Comparison of ENCODE assay signal across 18 cellular contexts in the genomic region with DNA sequence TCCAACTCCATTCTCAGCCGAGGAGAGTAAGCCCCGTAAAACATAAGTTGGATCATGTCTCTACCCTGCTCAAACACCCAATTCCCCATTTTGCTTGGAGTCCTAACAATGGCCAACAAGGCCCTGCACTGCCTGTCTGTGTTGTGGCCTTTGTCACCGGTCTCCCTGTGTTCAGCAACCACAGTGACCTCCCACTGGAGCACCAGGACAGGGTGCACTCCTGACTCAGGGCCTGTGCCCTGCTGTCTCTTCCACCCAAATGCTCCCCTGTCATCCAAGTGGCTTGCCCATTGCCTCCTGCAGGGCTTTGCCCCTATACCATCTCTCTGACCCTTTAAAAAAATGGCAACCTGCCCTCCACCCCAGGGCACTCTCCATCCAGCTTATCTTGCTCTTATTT. TPM values are rescaled to one million over a fixed set of nuclear protein-coding genes. Genes with fewer than 3 reads are reported as not detected.
DNase-seq lines count a peak whose midpoint lies in the region; ATAC-seq and TF ChIP-seq lines count a peak whose summit lies in the region.
"Had no signal": no experiment of that assay in that cellular context is flagged by ENCODE, and none has a peak within 500 bp of the region (broad histone marks: within the 10 kb centered on the region; RNA-seq: fewer than 3 reads in every experiment).

No MANE protein-coding gene starts in this region.

- CTCF ChIA-PET in RWPE1 (lab: Yijun Ruan, JAX), result interaction anchor here (0.6 to 2.2 kb wide), 8 partner anchors 10 to 513 kb away, joined by 3 to 25 read pairs (median 5); no protein-coding TSS in a partner anchor

- ATAC-seq in HG02623 (IDR thresholded peaks at IDR 0.05; ENCODE audit: unreplicated experiment) (no peak), HG02938 (IDR thresholded peaks at IDR 0.05; ENCODE audit: unreplicated experiment) (no peak), HG02759 (IDR thresholded peaks at IDR 0.05; ENCODE audit: unreplicated experiment) (no peak)
- ATAC-seq: stimulated activated memory B cell treated with anti-CD40 and anti-IgM and Interleukin-4, amounts not matched to agents 10 μg/mL and 1 μg/mL and 100 μg/mL, for 72 hours had no signal

- peak overlapping the region; percentile 76 for H2AFZ ChIP-seq in osteoblast (ENCODE audit: low read length)

- H3K4me2 ChIP-seq in osteoblast (ENCODE audit: insufficient read depth, low read length), result peak overlapping the region; percentile 43

- H4K20me1 ChIP-seq in osteoblast (ENCODE audit: insufficient read depth, low read length), result no peaks in the 10 kb centered on the region

- H3K4me3 Mint-ChIP-seq in chondrocyte (ENCODE audit: unreplicated experiment), result no peak overlapping the region
- H3K4me3 Mint-ChIP-seq: CD8-positive, alpha-beta memory T cell; H9; stimulated activated memory B cell treated with anti-CD40 and anti-IgM and Interleukin-4, amounts not matched to agents 10 μg/mL and 1 μg/mL and 100 μg/mL, for 72 hours had no signal

- H3K27ac Mint-ChIP-seq in chondrocyte (ENCODE audit: unreplicated experiment), result peak overlapping the region; percentile 81
- H3K27ac Mint-ChIP-seq: CD8-positive, alpha-beta memory T cell; H9; stimulated activated memory B cell treated with anti-CD40 and anti-IgM and Interleukin-4, amounts not matched to agents 10 μg/mL and 1 μg/mL and 100 μg/mL, for 72 hours had no signal

- H3K4me3 ChIP-seq in osteoblast (ENCODE audit: insufficient read depth, low read length), result no peak overlapping the region
- H3K4me3 ChIP-seq in tibial artery, result no peak overlapping the region

- TF ChIP-seq CTCF in RWPE1 (conservative IDR thresholded peaks at IDR 0.05; ENCODE audit: low read depth) (no peak), chondrocyte (IDR thresholded peaks at IDR 0.05) (no peak), osteoblast (IDR thresholded peaks at IDR 0.05; ENCODE audit: extremely low read depth, low read depth, low read length) (no peak), tibial artery (IDR thresholded peaks at IDR 0.05) (no peak)

- H3K36me3 Mint-ChIP-seq in chondrocyte (ENCODE audit: low read depth), result peaks cover 2% of the 10 kb centered on the region
- H3K36me3 Mint-ChIP-seq: CD8-positive, alpha-beta memory T cell; stimulated activated memory B cell treated with anti-CD40 and anti-IgM and Interleukin-4, amounts not matched to agents 10 μg/mL and 1 μg/mL and 100 μg/mL, for 72 hours had no signal

- POLR2A ChIA-PET in RWPE1 (lab: Yijun Ruan, JAX; ENCODE audit: low non-redundant PET), result no interaction called here

- H3K27ac ChIP-seq in RWPE1, result peak overlapping the region; percentile 45
- H3K27ac ChIP-seq in osteoblast (ENCODE audit: low read depth, low read length), result no peak overlapping the region
- peak overlapping the region; percentile 64 to 67 for H3K27ac ChIP-seq in tibial artery

- H3K27me3 ChIP-seq in osteoblast (ENCODE audit: insufficient read depth, low read length), result peaks cover 20% of the 10 kb centered on the region
- no peaks in the 10 kb centered on the region for H3K27me3 ChIP-seq in tibial artery

- H3K9me3 Mint-ChIP-seq in chondrocyte (ENCODE audit: low read depth), result peaks cover 9% of the 10 kb centered on the region
- H3K9me3 Mint-ChIP-seq: H9 had no signal

- H3K9me3 ChIP-seq in osteoblast (ENCODE audit: low read depth, low read length) (no peaks in the 10 kb centered on the region), tibial artery (no peaks in the 10 kb centered on the region)

- H3K4me1 ChIP-seq in osteoblast (ENCODE audit: insufficient read depth, low read length) (peaks cover 9% of the 10 kb centered on the region), tibial artery (peaks cover 0 to 19% (median 11%) of the 10 kb centered on the region in 4 donors)

- peaks cover 24% of the 10 kb centered on the region for H3K4me1 Mint-ChIP-seq in chondrocyte (ENCODE audit: low read depth)
- H3K4me1 Mint-ChIP-seq: CD8-positive, alpha-beta memory T cell; stimulated activated memory B cell treated with anti-CD40 and anti-IgM and Interleukin-4, amounts not matched to agents 10 μg/mL and 1 μg/mL and 100 μg/mL, for 72 hours had no signal

- DNase-seq in RWPE1 (ENCODE audit: low spot score), result no peak
- no peak for DNase-seq in chondrocyte (ENCODE audit: low spot score)
- peak; percentile 29 for DNase-seq in osteoblast (ENCODE audit: insufficient read length, low spot score, missing footprints)
- DNase-seq in tibial artery, result peak in 1 of 2 donors; percentile 61
- DNase-seq: activated CD4-positive, alpha-beta T cell treated with anti-CD3 and anti-CD28 coated beads, Interleukin-2, amount 50 U/mL, for 1 hour; CD8-positive, alpha-beta memory T cell; DMS53; H9; NCI-H526 treated with DMSO at 0.1 percent for 48 hours; retina; SW 1271 had no signal

- H3K27me3 Mint-ChIP-seq in chondrocyte (ENCODE audit: low read depth), result peaks cover 20% of the 10 kb centered on the region

- intact Hi-C loops in tibial artery (cut with DNase I; ENCODE audit: low total_unique reads), result loop anchor here (2.0 to 10.0 kb wide), 2 partner anchors 507 to 603 kb away; no protein-coding TSS in a partner anchor

- H3K79me2 ChIP-seq in osteoblast (ENCODE audit: insufficient read depth, low read length), result no peaks in the 10 kb centered on the region

- H3K36me3 ChIP-seq in osteoblast (ENCODE audit: insufficient read depth, low read length), result no peaks in the 10 kb centered on the region
- no peaks in the 10 kb centered on the region for H3K36me3 ChIP-seq in tibial artery

RNA-seq across cellular contexts. Expression of a gene that starts 4.4 kb away (rescaled TPM):
- total RNA-seq in chondrocyte (not detected in 3 replicates), osteoblast (not detected in 2 replicates)
- total RNA-seq: CD8-positive, alpha-beta memory T cell; dermis blood vessel endothelial cell; frontal cortex; H9; kidney epithelial cell had no signal

RNA-seq across cellular contexts. Expression of a gene that starts 13.7 kb away (rescaled TPM):
- total RNA-seq in chondrocyte (not detected in 3 replicates), osteoblast (not detected in 2 replicates)
- total RNA-seq: CD8-positive, alpha-beta memory T cell; dermis blood vessel endothelial cell; frontal cortex; H9; kidney epithelial cell had no signal

RNA-seq across cellular contexts. Expression of a gene that starts 34.4 kb away (rescaled TPM):
- not detected in 3 replicates for total RNA-seq in chondrocyte
- not detected in 2 replicates for total RNA-seq in osteoblast
- total RNA-seq: CD8-positive, alpha-beta memory T cell; dermis blood vessel endothelial cell; frontal cortex; H9; kidney epithelial cell had no signal

RNA-seq across cellular contexts. Expression of a gene that starts 50.5 kb away (rescaled TPM):
- total RNA-seq in chondrocyte (not detected in 3 replicates), osteoblast (not detected in 2 replicates)
- total RNA-seq: CD8-positive, alpha-beta memory T cell; dermis blood vessel endothelial cell; frontal cortex; H9; kidney epithelial cell had no signal
